ENCODE assay signal across 8 cellular contexts in the genomic region with DNA sequence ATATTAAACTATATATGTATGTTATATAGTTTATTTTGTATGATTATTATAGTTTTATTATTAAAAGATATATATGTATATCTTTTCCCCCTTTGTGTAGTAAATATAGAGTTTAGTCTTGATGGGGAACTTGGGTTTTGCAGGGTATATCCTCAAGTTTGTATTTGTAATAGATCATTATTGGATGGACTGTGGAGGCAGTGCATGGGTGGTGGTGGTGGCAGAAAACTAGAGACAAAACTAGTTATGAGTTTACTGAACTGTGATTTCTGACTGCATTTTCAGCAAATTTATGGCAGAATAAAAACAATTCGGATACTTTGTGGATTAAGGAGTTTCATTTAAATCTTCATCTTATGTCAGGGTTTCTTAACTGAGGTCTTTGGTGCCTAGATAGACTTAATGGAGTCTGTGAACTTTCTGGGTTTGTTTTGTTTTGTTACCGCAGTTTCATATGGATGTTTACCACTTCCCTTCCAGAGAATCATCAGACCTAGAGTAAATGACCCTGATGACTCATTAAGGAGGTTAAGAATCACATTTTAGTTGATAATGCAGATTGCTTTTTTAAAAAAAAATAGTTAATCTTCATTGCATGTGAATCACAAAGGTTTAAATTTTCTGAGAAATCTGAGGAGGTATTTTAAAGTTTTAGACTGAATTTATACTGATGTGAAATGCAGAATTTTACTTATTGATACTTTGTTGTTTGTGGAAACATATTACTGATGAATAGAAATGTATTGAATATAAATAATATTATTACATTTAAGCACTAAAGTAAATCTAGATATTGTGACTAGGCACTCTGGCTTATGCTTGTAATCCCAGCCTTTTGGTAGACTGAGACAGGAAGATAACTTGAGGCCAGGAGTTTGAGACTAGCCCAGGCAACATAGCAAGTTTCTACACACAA. TPM values are rescaled to one million over a fixed set of nuclear protein-coding genes. Genes with fewer than 3 reads are reported as not detected.
DNase-seq lines count a peak whose midpoint lies in the region; FAIRE-seq and TF ChIP-seq lines count a peak whose summit lies in the region.

No MANE protein-coding gene starts in this region.

- no peaks in the 10 kb centered on the region for H3F3A ChIP-seq in GM23248 (ENCODE audit: insufficient read depth)
- H3F3A ChIP-seq in neural progenitor cell (ENCODE audit: low read depth) = no peaks in the 10 kb centered on the region

- peak; percentile 70 for FAIRE-seq in GM18507 (lab: Jason Lieb, UNC)

- no peak overlapping the region for H3K4me2 ChIP-seq in GM23248 (ENCODE audit: unreplicated experiment)
- H3K4me2 ChIP-seq in neural progenitor cell = no peak overlapping the region

- H3K9ac ChIP-seq in GM23248 = no peak overlapping the region
- no peak overlapping the region for H3K9ac ChIP-seq in neural progenitor cell

- in situ Hi-C loops in GM23248 (cut with MboI) = no loop called here

- H2AFZ ChIP-seq in GM23248 (no peak overlapping the region), neural progenitor cell (replicated peaks) (no peak overlapping the region)

- H3K27ac Mint-ChIP-seq in neural progenitor cell = no peak overlapping the region

- H3K4me3 Mint-ChIP-seq in neural progenitor cell = no peak overlapping the region

- TF ChIP-seq CTCF in cardiac fibroblast (IDR thresholded peaks at IDR 0.05; ENCODE audit: low read depth, low read length) (no peak), neural progenitor cell (IDR thresholded peaks at IDR 0.05) (no peak)

- peaks cover 25% of the 10 kb centered on the region for H3K4me1 ChIP-seq in GM23248 (ENCODE audit: insufficient read depth)
- H3K4me1 ChIP-seq in neural progenitor cell = no peaks in the 10 kb centered on the region

- no peaks in the 10 kb centered on the region for H3K4me1 Mint-ChIP-seq in neural progenitor cell

- H3K4me3 ChIP-seq in GM23248 (no peak overlapping the region), cardiac fibroblast (replicated peaks in 1 of 2; ENCODE audit: low read depth in 2 of 2, low read length in 2 of 2) (no peak overlapping the region), neural progenitor cell (no peak overlapping the region)

- H3K79me2 ChIP-seq in GM23248 (ENCODE audit: insufficient read depth) (peaks cover 100% of the 10 kb centered on the region), neural progenitor cell (ENCODE audit: low read depth) (peaks cover 100% of the 10 kb centered on the region)

- H3K36me3 ChIP-seq in GM23248 (ENCODE audit: low read depth) (no peaks in the 10 kb centered on the region), neural progenitor cell (no peaks in the 10 kb centered on the region)

- H3K9me2 ChIP-seq in GM23248 (ENCODE audit: insufficient read depth) = no peaks in the 10 kb centered on the region

- peaks cover 14% of the 10 kb centered on the region for H3K9me3 Mint-ChIP-seq in neural progenitor cell

- H4K20me1 ChIP-seq in GM23248 (ENCODE audit: insufficient read depth) (peaks cover 22% of the 10 kb centered on the region), neural progenitor cell (ENCODE audit: low read depth) (peaks cover 65% of the 10 kb centered on the region)

- WGBS in GM23248 (ENCODE audit: low coverage in 1 of 2, low lambda C conversion rate in 2 of 2, missing lambda C conversion rate in 2 of 2), 2 experiments = 60 to 76% methylated on average over 2 of the region's 2 CpGs

- no peaks in the 10 kb centered on the region for H3K27me3 ChIP-seq in GM23248 (replicated peaks; ENCODE audit: insufficient read depth)
- H3K27me3 ChIP-seq in neural progenitor cell = no peaks in the 10 kb centered on the region

- H3K27me3 Mint-ChIP-seq in neural progenitor cell (ENCODE audit: insufficient read depth, low read depth) = no peaks in the 10 kb centered on the region

- H3K36me3 Mint-ChIP-seq in neural progenitor cell = peaks cover 7% of the 10 kb centered on the region

- DNase-seq in GM18507 (ENCODE audit: extremely low spot score, insufficient read length, low read depth) = no peak
- DNase-seq in GM23248 = peak; percentile 67
- DNase-seq in LHCN-M2 (ENCODE audit: low read depth) = peak; percentile 78
- peak; percentile 55 to 73 for DNase-seq in cardiac fibroblast (ENCODE audit: low read depth in 2 of 2)
- DNase-seq in neural progenitor cell (ENCODE audit: low spot score) = no peak
- DNase-seq in GDM1 (lab: John Stamatoyannopoulos, UW) = no peak
- DNase-seq in NCI-H526 treated with DMSO at 0.1 percent for 48 hours (lab: John Stamatoyannopoulos, UW) = no peak
- no peak for DNase-seq in islet precursor cell

- no peaks in the 10 kb centered on the region for H3K9me3 ChIP-seq in GM23248 (ENCODE audit: low read depth)
- no peaks in the 10 kb centered on the region for H3K9me3 ChIP-seq in neural progenitor cell (ENCODE audit: low read depth)

- peak overlapping the region; percentile 39; the same call in 1 of the 2 replicates for H3K27ac ChIP-seq in GM23248
- no peak overlapping the region for H3K27ac ChIP-seq in neural progenitor cell

RNA-seq across cellular contexts. Expression of gene EPC2, which starts 14.5 kb away (rescaled TPM):
- 15.4 and 20.0 TPM in 2 replicates for total RNA-seq in GM23248 (2014; rRNA removed; shearing (Covaris generic))
- polyA plus RNA-seq in GM23248 (2016; fragmentation: Nextera tagmentation; extraction: Ambion mirVana) = 4.2 TPM in 2 replicates
- total RNA-seq in LHCN-M2 (2014; rRNA removed) (11.8 and 13.8 TPM in 2 replicates), neural progenitor cell (ENCODE audit: low replicate concordance) (28.0 and 39.3 TPM in 2 replicates)
- polyA plus RNA-seq in LHCN-M2 (2012) = 5.6 TPM

Comparison
In these comparisons a context has a peak if more than half of its experiments do, and no peak if none do; other contexts are left out.
1. DNase-seq: peak in GM23248 (single experiment), LHCN-M2 (single experiment) and cardiac fibroblast (2 of 2); none in GM18507 (single experiment), neural progenitor cell (single experiment), GDM1 (single experiment), NCI-H526 treated with DMSO at 0.1 percent for 48 hours (single experiment) and islet precursor cell (single experiment).